1 cellular context compared by ENCODE assay signal in genomic region chr20:34527016-34527415, GRCh38.
TF ChIP-seq lines count a peak whose summit lies in the region.

No MANE protein-coding gene starts in this region.

TF ChIP-seq in endothelial cell of umbilical vein, 7 proteins besides CTCF, POLR2A, EP300 and RAD21:
- TF ChIP-seq GATA2 (IDR thresholded peaks at IDR 0.05; ENCODE audit: insufficient read depth, insufficient read length, low read depth, low read length) (no peak), EZH2 (IDR thresholded peaks at IDR 0.05; ENCODE audit: borderline replicate concordance, low read depth, low read length, severe bottlenecking) (no peak), POLR2AphosphoS5 (IDR thresholded peaks at IDR 0.05; ENCODE audit: insufficient read depth, low read depth, low read length) (no peak), FOS (IDR thresholded peaks at IDR 0.05; ENCODE audit: borderline replicate concordance, insufficient read depth, low read length) (no peak), MYC (IDR thresholded peaks at IDR 0.05; ENCODE audit: low read depth, low read length) (no peak), MAX (IDR thresholded peaks at IDR 0.05; ENCODE audit: insufficient read depth, insufficient read length) (no peak)
